34 cellular contexts compared by ENCODE assay signal in the genomic region with DNA sequence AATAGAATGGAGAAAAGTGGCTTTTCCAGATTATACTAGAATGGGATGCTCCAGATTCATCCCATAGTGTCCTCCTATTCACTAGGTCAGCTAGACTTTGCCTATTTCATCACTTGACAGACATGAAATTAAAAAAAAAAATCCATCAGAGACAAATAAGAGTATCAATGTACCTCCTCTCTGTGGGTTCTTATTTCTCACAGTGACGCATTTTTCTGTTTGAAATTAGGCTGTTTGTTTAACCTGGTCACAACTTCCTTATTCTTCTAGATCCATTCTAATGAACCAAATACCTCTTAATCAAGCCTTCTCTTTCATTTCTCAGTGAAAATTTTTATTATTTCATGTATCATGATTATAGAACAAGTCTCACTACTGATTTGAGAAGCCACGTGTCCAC.
"Had no signal": no experiment of that assay in that cellular context is flagged by ENCODE, and none has a peak within 500 bp of the region (broad histone marks: within the 10 kb centered on the region; RNA-seq: fewer than 3 reads in every experiment).

No MANE protein-coding gene starts in this region.

- H3K27me3 ChIP-seq: ascending aorta, dorsolateral prefrontal cortex, esophagus muscularis mucosa, foreskin keratinocyte, gastrocnemius medialis, heart right ventricle had no signal

- H3K4me3 ChIP-seq: ascending aorta, coronary artery, esophagus muscularis mucosa, gastrocnemius medialis, heart right ventricle had no signal

- H3K9me3 Mint-ChIP-seq: activated B cell treated with CpG ODN at 0.5 μM for 24 hours; activated CD4-positive, alpha-beta memory T cell treated with anti-CD3 and anti-CD28 coated beads for 36 hours; activated CD4-positive, alpha-beta T cell treated with anti-CD3 and anti-CD28 coated beads, Interleukin-2, amount 10 ng/mL, durations not matched to agents 24 days and 14 days; activated naive CD4-positive, alpha-beta T cell treated with anti-CD3 and anti-CD28 coated beads, Interleukin-2, amount 10 ng/mL, durations not matched to agents 7 days and 5 days; brain; dendritic cell treated with granulocyte-macrophage colony-stimulating factor and Interleukin-4, amounts not matched to agents 40 ng/mL and 50 ng/mL, for 4 days; endodermal cell; T-helper 2 cell treated with Interferon-gamma antibody and Interleukin-4, amounts not matched to agents 5 μg/mL and 100 μg/mL, for 36 hours had no signal

- H3K4me1 ChIP-seq: ascending aorta, esophagus muscularis mucosa, gastrocnemius medialis had no signal

- ATAC-seq: activated CD4-positive, alpha-beta T cell treated with anti-CD3 and anti-CD28 coated beads for 36 hours; activated CD4-positive, CD25-positive, alpha-beta regulatory T cell treated with anti-CD3 and anti-CD28 coated beads, Interleukin-2, amount 50 U/mL, for 24 hours; activated CD8-positive, alpha-beta memory T cell treated with anti-CD3 and anti-CD28 coated beads, Interleukin-2, amount 10 ng/mL, durations not matched to agents 7 days and 5 days; activated CD8-positive, alpha-beta T cell treated with anti-CD3 and anti-CD28 coated beads, Interleukin-2, amount 10 ng/mL, durations not matched to agents 7 days and 5 days; activated naive CD4-positive, alpha-beta T cell treated with anti-CD3 and anti-CD28 coated beads, Interleukin-2, amount 50 U/mL, for 72 hours; activated T-cell treated with anti-CD3 and anti-CD28 coated beads, Interleukin-2, amount 50 U/mL, for 72 hours; foreskin keratinocyte; gastrocnemius medialis; heart right ventricle; T-helper 17 cell had no signal

- H3K9me3 ChIP-seq: ascending aorta, esophagus muscularis mucosa, gastrocnemius medialis, heart right ventricle had no signal

- H3K36me3 Mint-ChIP-seq: activated CD4-positive, alpha-beta memory T cell treated with anti-CD3 and anti-CD28 coated beads for 36 hours; activated CD8-positive, alpha-beta memory T cell treated with anti-CD3 and anti-CD28 coated beads, Interleukin-2, amount 10 ng/mL, durations not matched to agents 7 days and 5 days; activated naive CD4-positive, alpha-beta T cell treated with anti-CD3 and anti-CD28 coated beads, Interleukin-2, amount 10 ng/mL, durations not matched to agents 7 days and 5 days; activated naive CD4-positive, alpha-beta T cell treated with anti-CD3 and anti-CD28 coated beads, Interleukin-2, amount 50 U/mL, for 72 hours; activated naive CD8-positive, alpha-beta T cell treated with anti-CD3 and anti-CD28 coated beads, Interleukin-2, amount 10 ng/mL, durations not matched to agents 7 days and 5 days; brain had no signal

- H3K4me1 Mint-ChIP-seq: activated B cell treated with CpG ODN at 0.5 μM for 24 hours; activated CD4-positive, alpha-beta T cell treated with anti-CD3 and anti-CD28 coated beads for 36 hours; activated CD4-positive, alpha-beta T cell treated with anti-CD3 and anti-CD28 coated beads, Interleukin-2, amount 10 ng/mL, durations not matched to agents 24 days and 14 days; activated CD8-positive, alpha-beta memory T cell treated with anti-CD3 and anti-CD28 coated beads, Interleukin-2, amount 10 ng/mL, durations not matched to agents 7 days and 5 days; activated naive CD4-positive, alpha-beta T cell treated with anti-CD3 and anti-CD28 coated beads, Interleukin-2, amount 10 ng/mL, durations not matched to agents 7 days and 5 days; activated naive CD8-positive, alpha-beta T cell treated with anti-CD3 and anti-CD28 coated beads, Interleukin-2, amount 10 ng/mL, durations not matched to agents 7 days and 5 days; endodermal cell; T-helper 17 cell had no signal

- H3K36me3 ChIP-seq: ascending aorta, esophagus muscularis mucosa, gastrocnemius medialis, heart right ventricle, WERI-Rb-1 had no signal

- H3K27ac Mint-ChIP-seq: activated B cell treated with CpG ODN at 0.5 μM for 24 hours; activated CD4-positive, alpha-beta memory T cell treated with anti-CD3 and anti-CD28 coated beads for 36 hours; activated CD4-positive, alpha-beta T cell treated with anti-CD3 and anti-CD28 coated beads for 36 hours; activated CD4-positive, alpha-beta T cell treated with anti-CD3 and anti-CD28 coated beads, Interleukin-2, amount 10 ng/mL, durations not matched to agents 24 days and 14 days; activated CD8-positive, alpha-beta memory T cell treated with anti-CD3 and anti-CD28 coated beads, Interleukin-2, amount 10 ng/mL, durations not matched to agents 7 days and 5 days; activated CD8-positive, alpha-beta T cell treated with anti-CD3 and anti-CD28 coated beads, Interleukin-2, amount 10 ng/mL, durations not matched to agents 7 days and 5 days; activated naive CD4-positive, alpha-beta T cell treated with anti-CD3 and anti-CD28 coated beads, Interleukin-2, amount 10 ng/mL, durations not matched to agents 7 days and 5 days; activated naive CD4-positive, alpha-beta T cell treated with anti-CD3 and anti-CD28 coated beads, Interleukin-2, amount 50 U/mL, for 72 hours; activated naive CD8-positive, alpha-beta T cell treated with anti-CD3 and anti-CD28 coated beads, Interleukin-2, amount 10 ng/mL, durations not matched to agents 7 days and 5 days; dendritic cell treated with granulocyte-macrophage colony-stimulating factor and Interleukin-4, amounts not matched to agents 40 ng/mL and 50 ng/mL, for 4 days; endodermal cell; T-helper 17 cell; T-helper 2 cell treated with Interferon-gamma antibody and Interleukin-4, amounts not matched to agents 5 μg/mL and 100 μg/mL, for 36 hours had no signal

- DNase-seq: activated B cell treated with CpG ODN at 0.5 μM for 24 hours; activated CD4-positive, alpha-beta memory T cell treated with anti-CD3 and anti-CD28 coated beads for 36 hours; activated CD4-positive, alpha-beta T cell treated with anti-CD3 and anti-CD28 coated beads for 36 hours; activated CD4-positive, alpha-beta T cell treated with anti-CD3 and anti-CD28 coated beads, Interleukin-2, amount 10 ng/mL, durations not matched to agents 24 days and 14 days; activated CD8-positive, alpha-beta memory T cell treated with anti-CD3 and anti-CD28 coated beads, Interleukin-2, amount 10 ng/mL, durations not matched to agents 7 days and 5 days; activated CD8-positive, alpha-beta memory T cell treated with anti-CD3 and anti-CD28 coated beads, Interleukin-2, amount 50 U/mL, for 4 hours; activated CD8-positive, alpha-beta T cell treated with anti-CD3 and anti-CD28 coated beads, Interleukin-2, amount 10 ng/mL, durations not matched to agents 7 days and 5 days; activated gamma-delta T cell; activated naive CD4-positive, alpha-beta T cell; activated naive CD4-positive, alpha-beta T cell treated with anti-CD3 and anti-CD28 coated beads, Interleukin-2, amount 10 ng/mL, durations not matched to agents 7 days and 5 days; activated naive CD8-positive, alpha-beta T cell treated with anti-CD3 and anti-CD28 coated beads, Interleukin-2, amount 10 ng/mL, durations not matched to agents 7 days and 5 days; activated T-cell treated with anti-CD3 and anti-CD28 coated beads, Interleukin-2, amount 50 U/mL, for 1 hour; activated T-cell treated with anti-CD3 and anti-CD28 coated beads, Interleukin-2, amount 50 U/mL, for 72 hours; central memory CD4-positive, alpha-beta T cell; cerebellar nuclear complex; dorsolateral prefrontal cortex; effector memory CD4-positive, alpha-beta T cell; endodermal cell; erythroblast; foreskin keratinocyte; gastrocnemius medialis; heart right ventricle; T-helper 1 cell; T-helper 17 cell; T1000; WERI-Rb-1 had no signal

- H3K4me3 Mint-ChIP-seq: activated B cell treated with CpG ODN at 0.5 μM for 24 hours; activated CD4-positive, alpha-beta memory T cell treated with anti-CD3 and anti-CD28 coated beads for 36 hours; activated CD4-positive, alpha-beta T cell treated with anti-CD3 and anti-CD28 coated beads for 36 hours; activated CD4-positive, alpha-beta T cell treated with anti-CD3 and anti-CD28 coated beads, Interleukin-2, amount 10 ng/mL, durations not matched to agents 24 days and 14 days; activated CD8-positive, alpha-beta memory T cell treated with anti-CD3 and anti-CD28 coated beads, Interleukin-2, amount 10 ng/mL, durations not matched to agents 7 days and 5 days; activated CD8-positive, alpha-beta T cell treated with anti-CD3 and anti-CD28 coated beads, Interleukin-2, amount 10 ng/mL, durations not matched to agents 7 days and 5 days; activated naive CD4-positive, alpha-beta T cell treated with anti-CD3 and anti-CD28 coated beads, Interleukin-2, amount 10 ng/mL, durations not matched to agents 7 days and 5 days; activated naive CD8-positive, alpha-beta T cell treated with anti-CD3 and anti-CD28 coated beads, Interleukin-2, amount 10 ng/mL, durations not matched to agents 7 days and 5 days; activated T-cell treated with anti-CD3 and anti-CD28 coated beads, Interleukin-2, amount 50 U/mL, for 72 hours; brain; dendritic cell treated with granulocyte-macrophage colony-stimulating factor and Interleukin-4, amounts not matched to agents 40 ng/mL and 50 ng/mL, for 4 days; endodermal cell; T-helper 17 cell; T-helper 2 cell treated with Interferon-gamma antibody and Interleukin-4, amounts not matched to agents 5 μg/mL and 100 μg/mL, for 36 hours had no signal

- H3K27ac ChIP-seq: ascending aorta, coronary artery, dorsolateral prefrontal cortex, esophagus muscularis mucosa, foreskin keratinocyte, gastrocnemius medialis, heart right ventricle, WERI-Rb-1 had no signal

- H3K27me3 Mint-ChIP-seq: activated B cell treated with CpG ODN at 0.5 μM for 24 hours; activated CD4-positive, alpha-beta memory T cell treated with anti-CD3 and anti-CD28 coated beads for 36 hours; activated CD4-positive, alpha-beta T cell treated with anti-CD3 and anti-CD28 coated beads for 36 hours; activated CD4-positive, alpha-beta T cell treated with anti-CD3 and anti-CD28 coated beads, Interleukin-2, amount 10 ng/mL, durations not matched to agents 24 days and 14 days; activated CD8-positive, alpha-beta memory T cell treated with anti-CD3 and anti-CD28 coated beads, Interleukin-2, amount 10 ng/mL, durations not matched to agents 7 days and 5 days; activated naive CD4-positive, alpha-beta T cell treated with anti-CD3 and anti-CD28 coated beads, Interleukin-2, amount 10 ng/mL, durations not matched to agents 7 days and 5 days; brain; dendritic cell treated with granulocyte-macrophage colony-stimulating factor and Interleukin-4, amounts not matched to agents 40 ng/mL and 50 ng/mL, for 4 days; T-helper 17 cell had no signal
